In the genomic region with DNA sequence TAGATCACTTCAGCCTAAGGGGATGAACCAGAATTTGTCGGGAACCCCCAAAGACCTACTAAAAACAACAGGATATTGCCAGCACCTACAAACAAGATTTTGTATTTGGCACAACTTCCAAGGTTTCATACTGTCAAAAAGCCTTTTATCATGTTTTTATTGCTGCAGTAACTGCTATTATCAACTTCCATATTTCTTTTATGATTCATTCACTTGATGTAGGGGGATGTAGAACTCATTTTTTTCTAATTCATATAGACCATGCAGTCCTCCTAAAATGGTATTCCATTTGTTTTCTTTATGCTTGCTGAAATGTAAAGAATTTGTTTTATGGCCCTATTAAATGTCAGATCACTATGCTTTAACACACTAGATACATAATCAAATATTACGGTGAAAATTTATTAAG, we compare ENCODE assay signal across 19 cellular contexts.
"Had no signal": no experiment of that assay in that cellular context is flagged by ENCODE, and none has a peak within 500 bp of the region (broad histone marks: within the 10 kb centered on the region; RNA-seq: fewer than 3 reads in every experiment).

No MANE protein-coding gene starts in this region.

- H3K9me3 ChIP-seq: body of pancreas, ovary, prostate gland, thyroid gland, upper lobe of right lung had no signal

- H3K4me1 Mint-ChIP-seq: activated naive CD4-positive, alpha-beta T cell treated with anti-CD3 and anti-CD28 coated beads, Interleukin-2, amount 10 ng/mL, durations not matched to agents 7 days and 5 days; naive thymus-derived CD8-positive, alpha-beta T cell had no signal

- H3K27ac Mint-ChIP-seq: activated naive CD4-positive, alpha-beta T cell treated with anti-CD3 and anti-CD28 coated beads, Interleukin-2, amount 10 ng/mL, durations not matched to agents 7 days and 5 days; naive thymus-derived CD8-positive, alpha-beta T cell; stimulated activated naive CD8-positive, alpha-beta T cell treated with anti-CD3 and anti-CD28 coated beads, Interleukin-15, Interleukin-2, amounts not matched to agents 100 ng/mL and 50 ng/mL, for 24 hours; T-helper 1 cell treated with Interleukin-12 subunit alpha and Interleukin-12 subunit beta and Interleukin-4 antibody, amounts not matched to agents 30 μg/mL and 1 μg/mL, for 36 hours had no signal

- H3K4me3 Mint-ChIP-seq: activated naive CD4-positive, alpha-beta T cell treated with anti-CD3 and anti-CD28 coated beads, Interleukin-2, amount 10 ng/mL, durations not matched to agents 7 days and 5 days; naive thymus-derived CD8-positive, alpha-beta T cell; stimulated activated naive CD8-positive, alpha-beta T cell treated with anti-CD3 and anti-CD28 coated beads, Interleukin-15, Interleukin-2, amounts not matched to agents 100 ng/mL and 50 ng/mL, for 24 hours; T-helper 1 cell treated with Interleukin-12 subunit alpha and Interleukin-12 subunit beta and Interleukin-4 antibody, amounts not matched to agents 30 μg/mL and 1 μg/mL, for 36 hours had no signal

- H3K27me3 Mint-ChIP-seq: activated naive CD4-positive, alpha-beta T cell treated with anti-CD3 and anti-CD28 coated beads, Interleukin-2, amount 10 ng/mL, durations not matched to agents 7 days and 5 days had no signal

- DNase-seq: activated CD4-positive, alpha-beta T cell treated with anti-CD3 and anti-CD28 coated beads for 4 hours; activated CD4-positive, alpha-beta T cell treated with anti-CD3 and anti-CD28 coated beads, Interleukin-2, amount 50 U/mL, for 48 hours; activated CD4-positive, CD25-positive, alpha-beta regulatory T cell; activated effector memory CD4-positive, alpha-beta T cell treated with anti-CD3 and anti-CD28 coated beads, Interleukin-2, amount 50 U/mL, for 16 hours; activated naive CD4-positive, alpha-beta T cell treated with anti-CD3 and anti-CD28 coated beads, Interleukin-2, amount 10 ng/mL, durations not matched to agents 7 days and 5 days; activated T-cell treated with anti-CD3 and anti-CD28 coated beads, Interleukin-2, amount 50 U/mL, for 48 hours; body of pancreas; kidney; naive thymus-derived CD8-positive, alpha-beta T cell; ovary; stimulated activated CD4-positive, alpha-beta T cell treated with anti-CD3 and anti-CD28 coated beads, Interleukin-4, amount 100 ng/mL, for 24 hours; substantia nigra; thyroid gland; upper lobe of right lung had no signal

- H3K36me3 ChIP-seq: ovary, prostate gland, thyroid gland had no signal

- ATAC-seq: body of pancreas; naive thymus-derived CD8-positive, alpha-beta T cell; upper lobe of right lung had no signal

- H3K9me3 Mint-ChIP-seq: stimulated activated naive CD8-positive, alpha-beta T cell treated with anti-CD3 and anti-CD28 coated beads, Interleukin-15, Interleukin-2, amounts not matched to agents 100 ng/mL and 50 ng/mL, for 24 hours; T-helper 1 cell treated with Interleukin-12 subunit alpha and Interleukin-12 subunit beta and Interleukin-4 antibody, amounts not matched to agents 30 μg/mL and 1 μg/mL, for 36 hours had no signal

- H3K36me3 Mint-ChIP-seq: activated naive CD4-positive, alpha-beta T cell treated with anti-CD3 and anti-CD28 coated beads, Interleukin-2, amount 10 ng/mL, durations not matched to agents 7 days and 5 days had no signal

- H3K27ac ChIP-seq: body of pancreas, epithelial cell of prostate, ovary, prostate gland, thyroid gland, upper lobe of right lung had no signal

- H3K4me3 ChIP-seq: body of pancreas, lung, ovary, prostate gland, thyroid gland, upper lobe of right lung had no signal
